In genomic region chr6:122789862-122790739, GRCh38 we compare ENCODE assay signal across 8 cellular contexts. TPM values are rescaled to one million over a fixed set of nuclear protein-coding genes. Genes with fewer than 3 reads are reported as not detected.
A peak's percentile ranks its signal among the peaks of the same experiment; 100 is the strongest.
DNase-seq lines count a peak whose midpoint lies in the region; ATAC-seq, FAIRE-seq and TF ChIP-seq lines count a peak whose summit lies in the region.

No MANE protein-coding gene starts in this region.

- peaks cover 48% of the 10 kb centered on the region for H3K27me3 Mint-ChIP-seq in central memory CD8-positive, alpha-beta T cell
- peaks cover 87% of the 10 kb centered on the region for H3K27me3 Mint-ChIP-seq in stimulated activated naive CD8-positive, alpha-beta T cell treated with anti-CD3 and anti-CD28 coated beads, Interleukin-15, amount 100 ng/mL, for 72 hours

- CTCF ChIA-PET in HepG2 (lab: Yijun Ruan, JAX; ENCODE audit: low intra/inter-chr PET ratio, low total read pairs) = interaction anchor here (1.3 to 3.3 kb wide), 4 partner anchors 8 to 49 kb away, joined by 4 to 13 read pairs (median 8); no protein-coding TSS in a partner anchor

- no peak overlapping the region for H3K27ac Mint-ChIP-seq in central memory CD8-positive, alpha-beta T cell (ENCODE audit: low read depth)
- H3K27ac Mint-ChIP-seq in stimulated activated naive CD8-positive, alpha-beta T cell treated with anti-CD3 and anti-CD28 coated beads, Interleukin-15, amount 100 ng/mL, for 72 hours = peak overlapping the region; percentile 80 to 93

- H3K27ac ChIP-seq in DOHH2 (ENCODE audit: low read depth, low read length) = no peak overlapping the region
- peak overlapping the region; percentile 71 to 99 (median 94) for H3K27ac ChIP-seq in Peyer's patch
- peak overlapping the region; percentile 91 for H3K27ac ChIP-seq in HepG2 (ENCODE audit: extremely low read length, insufficient read depth, low read length)

- peak overlapping the region; percentile 42 for H3K4me3 Mint-ChIP-seq in central memory CD8-positive, alpha-beta T cell
- H3K4me3 Mint-ChIP-seq in stimulated activated naive CD8-positive, alpha-beta T cell treated with anti-CD3 and anti-CD28 coated beads, Interleukin-15, amount 100 ng/mL, for 72 hours = peak overlapping the region; percentile 92 to 93

- H3K9me3 ChIP-seq in DOHH2 (ENCODE audit: control insufficient read depth, insufficient read depth, low read length) (no peaks in the 10 kb centered on the region), Peyer's patch (no peaks in the 10 kb centered on the region), HepG2 (ENCODE audit: low read length) (no peaks in the 10 kb centered on the region)

- TF ChIP-seq RAD21 in HepG2 (CRISPR knock-in tag; IDR thresholded peaks at IDR 0.05) = no peak

- H3K79me2 ChIP-seq in DOHH2 (ENCODE audit: control insufficient read depth, low read length) (no peaks in the 10 kb centered on the region), HepG2 (ENCODE audit: insufficient read depth, low read length) (no peaks in the 10 kb centered on the region)

- H2AFZ ChIP-seq in HepG2 (ENCODE audit: low read length) = peak overlapping the region; percentile 79

- H3K4me2 ChIP-seq in DOHH2 (ENCODE audit: low read length) = peak overlapping the region; percentile 31
- peak overlapping the region; percentile 98 for H3K4me2 ChIP-seq in HepG2 (ENCODE audit: low read depth, low read length)

- H4K20me1 ChIP-seq in DOHH2 (ENCODE audit: control insufficient read depth, insufficient read depth, low read depth, low read length) = no peaks in the 10 kb centered on the region
- H4K20me1 ChIP-seq in HepG2 (ENCODE audit: insufficient read depth, low read length) = no peaks in the 10 kb centered on the region

- H3K36me3 ChIP-seq in DOHH2 (ENCODE audit: control insufficient read depth, low read length) (no peaks in the 10 kb centered on the region), Peyer's patch (no peaks in the 10 kb centered on the region), HepG2 (replicated peaks in 1 of 2; ENCODE audit: control insufficient read depth in 1 of 2, insufficient read depth in 2 of 2, low read length in 2 of 2) (no peaks in the 10 kb centered on the region)

- H3K9me2 ChIP-seq in DOHH2 (replicated peaks; ENCODE audit: control insufficient read depth, low read length) = no peaks in the 10 kb centered on the region

- H3K4me1 ChIP-seq in DOHH2 (ENCODE audit: control insufficient read depth, low read length) (no peaks in the 10 kb centered on the region), Peyer's patch (peaks cover 0 to 19% (median 0%) of the 10 kb centered on the region in 4 donors), HepG2 (ENCODE audit: insufficient read depth, low read length) (peaks cover 44% of the 10 kb centered on the region)

- FAIRE-seq in HepG2 (lab: Jason Lieb, UNC) = peak; percentile 37

- under 1% methylated on average over 27 of the region's 27 CpGs for WGBS in HepG2 (ENCODE audit: low lambda C conversion rate)

- intact Hi-C loops in HepG2 (cut with micrococcal nuclease; ENCODE audit: unreplicated experiment) = loop anchor here (1.0 to 5.0 kb wide), 4 partner anchors 8 to 318 kb away; partner anchors contain the start of gene SERINC1

- in situ Hi-C loops in HepG2 (cut with HindIII; ENCODE audit: extremely low pct_ligation_motif_present, low pct_unique_long_range_greater_than_20kb) = loop anchor here (5.0 kb wide), 1 partner anchor 47 kb away; no protein-coding TSS in a partner anchor

- peaks cover 2% of the 10 kb centered on the region for H3K36me3 Mint-ChIP-seq in central memory CD8-positive, alpha-beta T cell (ENCODE audit: insufficient read depth)

- DNase-seq in Peyer's patch (no peak), HepG2 (ENCODE audit: low spot score) (no peak)
- no peak for DNase-seq in central memory CD8-positive, alpha-beta T cell (ENCODE audit: low spot score in 2 of 2)
- DNase-seq in stimulated activated naive CD8-positive, alpha-beta T cell treated with anti-CD3 and anti-CD28 coated beads, Interleukin-15, amount 100 ng/mL, for 72 hours = peak; percentile 38 to 45
- no peak for DNase-seq in effector CD4-positive, alpha-beta T cell

- POLR2A ChIA-PET in HepG2 (lab: Yijun Ruan, JAX) = interaction anchor here (0.8 to 7.1 kb wide), 13 partner anchors 10 to 391 kb away, joined by 3 to 177 read pairs (median 5); partner anchors contain the start of genes FABP7, HSF2 and SERINC1

- H3K9ac ChIP-seq in HepG2 (ENCODE audit: insufficient read depth, low read depth, low read length) = peak overlapping the region; percentile 91

- H3K4me3 ChIP-seq in DOHH2 (ENCODE audit: low read length) (peak overlapping the region; percentile 38; the same call in 1 of the 2 replicates), Peyer's patch (peak overlapping the region; percentile 44 to 87 (median 76)), HepG2 (replicated peaks in 1 of 3; ENCODE audit: insufficient read depth in 1 of 3, low read depth in 2 of 3, low read length in 3 of 3) (peak overlapping the region; percentile 73 to 95 (median 77))

- no peak for TF ChIP-seq CTCF in DOHH2 (IDR thresholded peaks at IDR 0.05; ENCODE audit: low read depth, low read length, poor library complexity, severe bottlenecking)
- no peak for TF ChIP-seq CTCF in Peyer's patch (IDR thresholded peaks at IDR 0.05)
- TF ChIP-seq CTCF in HepG2 (CRISPR knock-in tag; IDR thresholded peaks at IDR 0.05) = no peak

- TF ChIP-seq EP300 in HepG2 (IDR thresholded peaks at IDR 0.05; ENCODE audit: low read depth in 2 of 2, low read length in 2 of 2) = no peak
- no peak for TF ChIP-seq EP300 in HepG2 (CRISPR knock-in tag; IDR thresholded peaks at IDR 0.05; ENCODE audit: borderline replicate concordance)

- no peaks in the 10 kb centered on the region for H3F3A ChIP-seq in DOHH2 (ENCODE audit: control insufficient read depth, insufficient read depth)

- TF ChIP-seq POLR2A in Peyer's patch (IDR thresholded peaks at IDR 0.05) (no peak), HepG2 (IDR thresholded peaks at IDR 0.05; ENCODE audit: insufficient read depth in 1 of 2, low read depth in 2 of 2, low read length in 2 of 2) (peak in 1 of 2 experiments; percentile 35; a peak in 1 of 4 replicates)

- BruUV-seq in HepG2 (replicated peaks; lab: Mats Ljungman, UMichigan) = TSS peak; percentile 50

- no peaks in the 10 kb centered on the region for H3K9me3 Mint-ChIP-seq in central memory CD8-positive, alpha-beta T cell
- H3K9me3 Mint-ChIP-seq in stimulated activated naive CD8-positive, alpha-beta T cell treated with anti-CD3 and anti-CD28 coated beads, Interleukin-15, amount 100 ng/mL, for 72 hours = no peaks in the 10 kb centered on the region

- H3K4me1 Mint-ChIP-seq in central memory CD8-positive, alpha-beta T cell = peaks cover 5% of the 10 kb centered on the region
- H3K4me1 Mint-ChIP-seq in stimulated activated naive CD8-positive, alpha-beta T cell treated with anti-CD3 and anti-CD28 coated beads, Interleukin-15, amount 100 ng/mL, for 72 hours = peaks cover 22% of the 10 kb centered on the region

- H3K27me3 ChIP-seq in DOHH2 (ENCODE audit: control insufficient read depth, low read length) (peaks cover 32% of the 10 kb centered on the region), Peyer's patch (no peaks in the 10 kb centered on the region), HepG2 (ENCODE audit: control insufficient read depth in 1 of 2, insufficient read depth in 2 of 2, low read length in 2 of 2) (no peaks in the 10 kb centered on the region; a peak in 1 of 5 replicates)

- ATAC-seq in GM19452 (IDR thresholded peaks at IDR 0.05; ENCODE audit: unreplicated experiment) (peak; percentile 48), HG03442 (IDR thresholded peaks at IDR 0.05; ENCODE audit: unreplicated experiment) (peak; percentile 54), HepG2 (peak; percentile 51)
- ATAC-seq in central memory CD8-positive, alpha-beta T cell (replicated peaks; ENCODE audit: extremely low read depth, poor library complexity, severe bottlenecking) = peak; percentile 48
- peak; percentile 87 for ATAC-seq in stimulated activated naive CD8-positive, alpha-beta T cell treated with anti-CD3 and anti-CD28 coated beads, Interleukin-15, amount 100 ng/mL, for 72 hours

RNA-seq across cellular contexts. Expression of gene SMPDL3A, which starts 1.0 kb away (rescaled TPM):
- total RNA-seq in Peyer's patch (100 to 1,000 TPM in 3 of 4 donors, 10 to 100 TPM in 1; 15.7 to 641 (median 190) TPM), HepG2 (2016; rRNA removed; fragmentation: Illumina TruSeq; extraction: Trizol) (6.4 and 7.8 TPM in 2 replicates)
- total RNA-seq in HepG2 (2016; cell fraction: cytosol; rRNA removed; fragmentation: Illumina TruSeq; extraction: Trizol; ENCODE audit: low read depth) = 1.1 and 2.5 TPM in 2 replicates
- 5.6 and 7.8 TPM in 2 replicates for total RNA-seq in HepG2 (2016; cell fraction: insoluble cytoplasmic fraction; rRNA removed; fragmentation: Illumina TruSeq; extraction: Trizol)
- 3.7 and 4.1 TPM in 2 replicates for total RNA-seq in HepG2 (2016; cell fraction: membrane; rRNA removed; fragmentation: Illumina TruSeq; extraction: Trizol)
- 8.1 and 10.3 TPM in 2 replicates for total RNA-seq in HepG2 (2016; cell fraction: nucleus; rRNA removed; fragmentation: Illumina TruSeq; extraction: Trizol)
- 17.3 and 21.0 TPM in 2 replicates for polyA plus RNA-seq in HepG2 (2011; rRNA removed)
- 15.9 and 18.0 TPM in 2 replicates for polyA plus RNA-seq in HepG2 (2011; cell fraction: cytosol; rRNA removed)
- 9.0 and 11.3 TPM in 2 replicates for polyA plus RNA-seq in HepG2 (2011; cell fraction: nucleus; rRNA removed)
- polyA plus RNA-seq in HepG2 (2012) = 25.6 and 33.6 TPM in 2 replicates
- polyA plus RNA-seq in HepG2 (2016; cell fraction: cytosol; fragmentation: Illumina TruSeq; extraction: Trizol; ENCODE audit: low read depth) = 1.3 and 1.7 TPM in 2 replicates
- polyA plus RNA-seq in HepG2 (2016; cell fraction: insoluble cytoplasmic fraction; fragmentation: Illumina TruSeq; extraction: Trizol; ENCODE audit: low read depth) = 6.4 and 9.0 TPM in 2 replicates
- 3.1 and 4.1 TPM in 2 replicates for polyA plus RNA-seq in HepG2 (2016; cell fraction: membrane; fragmentation: Illumina TruSeq; extraction: Trizol; ENCODE audit: low read depth)
- 12.8 and 14.7 TPM in 2 replicates for polyA plus RNA-seq in HepG2 (2016; cell fraction: nucleus; fragmentation: Illumina TruSeq; extraction: Trizol; ENCODE audit: insufficient read depth, low read depth)
- 4.9 and 10.4 TPM in 2 replicates for polyA minus RNA-seq in HepG2 (2011; rRNA and poly(A)+ RNA removed; ENCODE audit: low replicate concordance)
- polyA minus RNA-seq in HepG2 (2011; cell fraction: cytosol; rRNA and poly(A)+ RNA removed) = 10.6 and 11.1 TPM in 2 replicates
- 9.9 and 15.7 TPM in 2 replicates for polyA minus RNA-seq in HepG2 (2011; cell fraction: nucleus; rRNA and poly(A)+ RNA removed)

RNA-seq across cellular contexts. Expression of gene FABP7, which starts 10.6 kb away (rescaled TPM):
- total RNA-seq in Peyer's patch (not detected), HepG2 (2016; rRNA removed; fragmentation: Illumina TruSeq; extraction: Trizol) (not detected in 2 replicates)
- total RNA-seq in HepG2 (2016; cell fraction: cytosol; rRNA removed; fragmentation: Illumina TruSeq; extraction: Trizol; ENCODE audit: low read depth) = not detected in 2 replicates
- not detected in 2 replicates for total RNA-seq in HepG2 (2016; cell fraction: insoluble cytoplasmic fraction; rRNA removed; fragmentation: Illumina TruSeq; extraction: Trizol)
- not detected in 2 replicates for total RNA-seq in HepG2 (2016; cell fraction: membrane; rRNA removed; fragmentation: Illumina TruSeq; extraction: Trizol)
- not detected in 2 replicates for total RNA-seq in HepG2 (2016; cell fraction: nucleus; rRNA removed; fragmentation: Illumina TruSeq; extraction: Trizol)
- polyA plus RNA-seq in HepG2 (2011; rRNA removed) = not detected in 2 replicates
- not detected in 2 replicates for polyA plus RNA-seq in HepG2 (2011; cell fraction: cytosol; rRNA removed)
- not detected in 2 replicates for polyA plus RNA-seq in HepG2 (2011; cell fraction: nucleus; rRNA removed)
- polyA plus RNA-seq in HepG2 (2012) = not detected in 2 replicates
- polyA plus RNA-seq in HepG2 (2016; cell fraction: cytosol; fragmentation: Illumina TruSeq; extraction: Trizol; ENCODE audit: low read depth) = not detected in 2 replicates
- not detected in 2 replicates for polyA plus RNA-seq in HepG2 (2016; cell fraction: insoluble cytoplasmic fraction; fragmentation: Illumina TruSeq; extraction: Trizol; ENCODE audit: low read depth)
- not detected in 2 replicates for polyA plus RNA-seq in HepG2 (2016; cell fraction: membrane; fragmentation: Illumina TruSeq; extraction: Trizol; ENCODE audit: low read depth)
- not detected in 2 replicates for polyA plus RNA-seq in HepG2 (2016; cell fraction: nucleus; fragmentation: Illumina TruSeq; extraction: Trizol; ENCODE audit: insufficient read depth, low read depth)
- not detected in 2 replicates for polyA minus RNA-seq in HepG2 (2011; rRNA and poly(A)+ RNA removed; ENCODE audit: low replicate concordance)
- polyA minus RNA-seq in HepG2 (2011; cell fraction: cytosol; rRNA and poly(A)+ RNA removed) = not detected in 2 replicates
- not detected in 2 replicates for polyA minus RNA-seq in HepG2 (2011; cell fraction: nucleus; rRNA and poly(A)+ RNA removed)

Comparison
In these comparisons a context has a peak if more than half of its experiments do, and no peak if none do; other contexts are left out.
1. DNase-seq: peak in stimulated activated naive CD8-positive, alpha-beta T cell treated with anti-CD3 and anti-CD28 coated beads, Interleukin-15, amount 100 ng/mL, for 72 hours (2 of 2); none in Peyer's patch (0 of 3), central memory CD8-positive, alpha-beta T cell (0 of 2), HepG2 (single experiment) and effector CD4-positive, alpha-beta T cell (single experiment).
2. Peak in every context shown above with its lines, with median percentiles within 50 percentile points of each other: H3K4me3 ChIP-seq and ATAC-seq.